ENCODE assay signal across 8 cellular contexts in the genomic region with DNA sequence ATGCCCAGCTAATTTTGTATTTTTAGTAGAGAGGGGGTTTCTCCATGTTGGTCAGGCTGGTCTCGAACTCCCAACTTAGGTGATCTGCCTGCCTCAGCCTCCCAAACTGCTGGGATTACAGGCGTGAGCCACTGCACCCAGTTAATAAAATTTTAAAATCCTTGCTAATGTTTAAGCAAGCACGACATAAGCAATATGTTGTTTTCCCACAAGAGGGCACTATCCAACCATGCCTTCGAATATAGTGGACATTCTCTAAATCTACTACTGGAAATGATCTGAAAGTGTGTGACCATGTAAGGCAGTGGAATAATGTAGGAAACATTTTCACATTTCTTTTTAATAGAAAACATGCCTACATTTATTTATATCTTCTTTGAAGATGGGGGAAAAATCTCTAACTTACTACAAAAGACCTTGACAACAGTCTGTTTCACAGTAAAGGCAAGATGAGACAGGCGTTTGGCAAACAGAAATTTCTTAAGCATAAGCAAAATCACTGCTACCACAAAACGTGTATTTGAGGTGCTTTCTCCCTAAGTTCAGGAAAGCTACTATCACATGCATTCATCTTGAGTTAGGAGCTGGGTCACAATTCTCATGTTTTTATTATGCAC. TPM values are rescaled to one million over a fixed set of nuclear protein-coding genes. Genes with fewer than 3 reads are reported as not detected.
DNase-seq lines count a peak whose midpoint lies in the region; ATAC-seq and TF ChIP-seq lines count a peak whose summit lies in the region.

No MANE protein-coding gene starts in this region.

- H3K4ac ChIP-seq in H9 (ENCODE audit: low read depth, low read length), result no peak overlapping the region

- H3K36me3 Mint-ChIP-seq in CD14-positive monocyte (peaks cover 29 to 31% of the 10 kb centered on the region in 2 donors), H9 (ENCODE audit: insufficient read depth in 1 of 3, low read depth in 3 of 3) (peaks cover 4 to 16% (median 8%) of the 10 kb centered on the region in 3 experiments; a peak in 5 of 7 replicates)

- no peak overlapping the region for H2BK120ac ChIP-seq in H9 (ENCODE audit: low read depth, low read length, poor library complexity, severe bottlenecking)

- no peak overlapping the region for H3K56ac ChIP-seq in H9 (ENCODE audit: insufficient read length, low read depth, low read length)

- H3K79me2 ChIP-seq in H9 (ENCODE audit: insufficient read depth, low read length), result no peaks in the 10 kb centered on the region; the same call in 1 of the 2 replicates
- peaks cover 85% of the 10 kb centered on the region for H3K79me2 ChIP-seq in OCI-LY3 (ENCODE audit: low read length)

- WGBS in H9 (ENCODE audit: extremely low coverage, insufficient read length, low lambda C conversion rate), result no CpG with 5 or more reads among the region's 6 CpGs

- H3K9ac ChIP-seq in H9 (ENCODE audit: extremely low read depth, insufficient read length, low read length) (no peak overlapping the region), OCI-LY3 (ENCODE audit: low read length) (0 out of 2 replicates have a peak overlapping the region, but pooled peaks have one; percentile 9)

- no peak overlapping the region for H4K5ac ChIP-seq in H9 (ENCODE audit: insufficient read length, low read depth, low read length)

- H3K4me1 ChIP-seq in H9 (ENCODE audit: insufficient read depth, low read length) (peaks cover 3% of the 10 kb centered on the region; the same call in 1 of the 2 replicates), OCI-LY3 (ENCODE audit: low read length) (peaks cover 72% of the 10 kb centered on the region)

- H2AFZ ChIP-seq in H9 (ENCODE audit: low read length) (no peak overlapping the region), OCI-LY3 (ENCODE audit: low read depth, low read length) (no peak overlapping the region)

- H2BK15ac ChIP-seq in H9 (ENCODE audit: low read depth, low read length), result no peak overlapping the region

- H3K79me1 ChIP-seq in H9 (ENCODE audit: insufficient read depth, low read depth, low read length, poor library complexity, severe bottlenecking), result no peaks in the 10 kb centered on the region

- H4K91ac ChIP-seq in H9 (ENCODE audit: insufficient read length, low read depth, low read length), result no peak overlapping the region

- no peak overlapping the region for H3K18ac ChIP-seq in H9 (ENCODE audit: insufficient read length, low read depth, low read length)

- H3K27ac ChIP-seq in H9 (ENCODE audit: insufficient read length, low read depth, low read length), result no peak overlapping the region
- H3K27ac ChIP-seq in OCI-LY3 (ENCODE audit: low read length), result peak overlapping the region; percentile 38
- H3K27ac ChIP-seq in substantia nigra (ENCODE audit: low read depth, low read length, poor library complexity, severe bottlenecking), result peak overlapping the region; percentile 28

- TF ChIP-seq CTCF in CD14-positive monocyte (IDR thresholded peaks at IDR 0.05) (peak; percentile 64), H9 (conservative IDR thresholded peaks at IDR 0.05) (peak; percentile 84), OCI-LY3 (IDR thresholded peaks at IDR 0.05; ENCODE audit: low read depth, low read length) (peak; percentile 85), choroid plexus epithelial cell (conservative IDR thresholded peaks at IDR 0.05; ENCODE audit: low read depth, low read length) (peak; percentile 72)

- H3K9me3 ChIP-seq in H9 (ENCODE audit: control insufficient read depth, low read depth, low read length), result no peaks in the 10 kb centered on the region
- no peaks in the 10 kb centered on the region for H3K9me3 ChIP-seq in OCI-LY3 (ENCODE audit: insufficient read depth, low read length)

- no peak for DNase-seq in CD14-positive monocyte (ENCODE audit: low spot score)
- DNase-seq in H9, result no peak
- DNase-seq in choroid plexus epithelial cell (ENCODE audit: low read depth), result peak; percentile 91
- DNase-seq in left lobe of liver (ENCODE audit: low spot score), result no peak
- peak in 15 of 49 donors; percentile 12 to 74 (median 32) for DNase-seq in substantia nigra (lab: John Stamatoyannopoulos, UW)

- peaks cover 38% of the 10 kb centered on the region for H3K36me3 ChIP-seq in OCI-LY3 (replicated peaks; ENCODE audit: low read depth, low read length)

- intact Hi-C loops in CD14-positive monocyte (cut with micrococcal nuclease), result loop anchor here in 1 of 2 donors (10.0 kb wide), 1 partner anchor 714 kb away; no protein-coding TSS in a partner anchor

- H2AK5ac ChIP-seq in H9 (ENCODE audit: insufficient read length, low read length), result no peak overlapping the region

- H3K27me3 Mint-ChIP-seq in CD14-positive monocyte (ENCODE audit: low read depth in 3 of 3) (no peaks in the 10 kb centered on the region), H9 (ENCODE audit: low read depth) (no peaks in the 10 kb centered on the region)

- H3K4me1 Mint-ChIP-seq in CD14-positive monocyte, result no peaks in the 10 kb centered on the region
- H3K4me1 Mint-ChIP-seq in H9, result peaks cover 29 to 50% of the 10 kb centered on the region in 2 experiments

- H3K4me3 Mint-ChIP-seq in CD14-positive monocyte, result no peak overlapping the region
- H3K4me3 Mint-ChIP-seq in H9, result no peak overlapping the region

- H3K14ac ChIP-seq in H9 (ENCODE audit: insufficient read depth, low read length), result no peak overlapping the region

- H3K9me3 Mint-ChIP-seq in CD14-positive monocyte (no peaks in the 10 kb centered on the region), H9 (no peaks in the 10 kb centered on the region)

- peak overlapping the region in 1 of 7 donors; percentile 32 for H3K27ac Mint-ChIP-seq in CD14-positive monocyte
- no peak overlapping the region; a peak in 2 of 7 replicates for H3K27ac Mint-ChIP-seq in H9

- no peak overlapping the region for H3K23ac ChIP-seq in H9 (ENCODE audit: insufficient read length, low read depth, low read length)

- H2BK20ac ChIP-seq in H9 (ENCODE audit: low read depth, low read length, poor library complexity, severe bottlenecking), result no peak overlapping the region

- H3T11ph ChIP-seq in H9 (ENCODE audit: low read length), result no peak overlapping the region

- H3K4me3 ChIP-seq in OCI-LY3 (ENCODE audit: low read length), result no peak overlapping the region
- H3K4me3 ChIP-seq in choroid plexus epithelial cell (ENCODE audit: low read depth, low read length), result no peak overlapping the region

- no peaks in the 10 kb centered on the region for H3K27me3 ChIP-seq in H9 (ENCODE audit: insufficient read depth, low read length)
- H3K27me3 ChIP-seq in OCI-LY3 (ENCODE audit: low read depth, low read length), result no peaks in the 10 kb centered on the region

- ATAC-seq in left lobe of liver, result peak; percentile 87
- ATAC-seq in GM18519 (IDR thresholded peaks at IDR 0.05; ENCODE audit: low FRiP score, unreplicated experiment), result no peak
- no peak for ATAC-seq in GM18520 (IDR thresholded peaks at IDR 0.05; ENCODE audit: unreplicated experiment)

- no peaks in the 10 kb centered on the region for H3K23me2 ChIP-seq in H9 (ENCODE audit: insufficient read length, low read depth, low read length, poor library complexity, severe bottlenecking)

- H4K8ac ChIP-seq in H9 (replicated peaks; ENCODE audit: insufficient read length, low read depth, low read length), result no peak overlapping the region

- H4K20me1 ChIP-seq in H9 (ENCODE audit: control insufficient read depth, insufficient read depth, insufficient read length) (no peaks in the 10 kb centered on the region), OCI-LY3 (ENCODE audit: insufficient read depth, low read length) (peaks cover 44% of the 10 kb centered on the region)

- no peak overlapping the region for H2BK5ac ChIP-seq in H9 (ENCODE audit: insufficient read length, low read length)

- no peak overlapping the region for H2BK12ac ChIP-seq in H9 (ENCODE audit: insufficient read length, low read depth, low read length)

- no peak overlapping the region for H3K4me2 ChIP-seq in H9 (ENCODE audit: insufficient read depth, insufficient read length, low read length)
- no peak overlapping the region for H3K4me2 ChIP-seq in OCI-LY3 (ENCODE audit: low read length)

RNA-seq across cellular contexts. Expression of gene PITPNB, which starts 38.2 kb away (rescaled TPM):
- polyA plus RNA-seq in CD14-positive monocyte, result 10 to 100 TPM; 25.2 to 29.1 TPM
- 106 and 107 TPM in 2 replicates for total RNA-seq in H9 (2021)
- 30.6 TPM for total RNA-seq in left lobe of liver
